Comparison of ENCODE assay signal across 8 cellular contexts in the genomic region with DNA sequence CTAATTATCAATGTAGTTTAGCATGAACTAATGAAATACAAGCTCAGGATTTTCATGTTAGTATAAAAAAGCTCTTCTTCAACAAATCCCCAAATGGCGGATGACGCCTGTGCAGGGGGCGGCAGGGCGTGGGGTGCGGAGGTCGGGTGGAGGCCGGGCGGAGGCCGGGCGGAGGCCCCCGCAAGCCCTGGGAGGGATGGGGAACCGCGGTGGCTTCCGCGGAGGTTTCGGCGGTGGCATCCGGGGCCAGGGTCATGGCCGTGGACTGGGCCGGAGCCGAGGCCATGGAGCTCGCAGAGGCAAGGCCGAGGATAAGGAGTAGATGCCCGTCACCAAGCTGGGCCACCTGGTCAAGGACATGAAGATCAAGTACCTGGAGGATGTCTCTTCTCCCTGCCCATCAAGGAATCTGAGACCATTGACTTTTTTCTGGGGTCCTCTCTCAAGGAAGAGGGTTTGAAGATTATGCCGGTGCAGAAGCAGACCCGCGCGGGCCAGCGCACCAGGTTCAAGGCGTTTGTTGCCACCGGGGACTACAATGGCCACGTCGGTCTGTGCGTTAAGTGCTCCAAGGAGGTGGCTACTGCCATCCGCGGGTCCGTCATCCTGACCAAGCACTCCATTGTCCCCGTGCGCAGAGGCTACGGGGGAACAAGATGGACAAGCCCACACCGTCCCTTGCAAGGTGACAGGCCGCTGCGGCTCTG.
"Had no signal": no experiment of that assay in that cellular context is flagged by ENCODE, and none has a peak within 500 bp of the region (broad histone marks: within the 10 kb centered on the region; RNA-seq: fewer than 3 reads in every experiment).

No MANE protein-coding gene starts in this region.

- H3K9me3 ChIP-seq: HAP-1 had no signal

- H3K9ac ChIP-seq: GM23248 had no signal

- H3K27ac Mint-ChIP-seq: HFFc6 had no signal

- H3K4me1 ChIP-seq: HAP-1 had no signal

- DNase-seq: GOT3, HFFc6, IMR-90 had no signal

- H3K9me3 Mint-ChIP-seq: HFFc6 had no signal

- H2AFZ ChIP-seq: GM23248 had no signal

- ATAC-seq: HCT116, K562 had no signal

- H3K36me3 ChIP-seq: HAP-1 had no signal

- H3K4me3 Mint-ChIP-seq: HFFc6 had no signal

- H3K4me3 ChIP-seq: GM23248, HAP-1, K562 had no signal

- H3K27ac ChIP-seq: GM23248, HL-60 had no signal
